17 cellular contexts compared by ENCODE assay signal in the genomic region with DNA sequence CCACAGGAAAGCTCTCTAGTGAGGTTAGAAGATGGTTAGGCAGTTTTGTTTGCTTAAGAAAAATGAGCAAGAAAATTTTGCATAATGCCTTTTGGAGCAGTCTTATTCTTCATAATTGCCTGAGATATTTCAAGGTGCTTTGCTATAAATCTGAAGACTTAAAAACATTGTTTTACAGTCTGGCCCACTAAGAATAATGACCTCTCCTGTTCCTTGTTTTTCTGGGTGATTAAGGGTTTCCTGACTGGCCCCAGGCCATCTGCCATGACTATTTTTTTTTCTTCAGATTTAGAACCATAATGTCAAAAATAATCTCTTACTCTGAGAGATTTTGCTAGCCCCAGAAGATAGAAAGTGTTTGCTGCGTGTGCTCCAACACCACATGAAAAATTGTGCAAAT.
DNase-seq lines count a peak whose midpoint lies in the region; ATAC-seq and TF ChIP-seq lines count a peak whose summit lies in the region.
"Had no signal": no experiment of that assay in that cellular context is flagged by ENCODE, and none has a peak within 500 bp of the region (broad histone marks: within the 10 kb centered on the region; RNA-seq: fewer than 3 reads in every experiment).

No MANE protein-coding gene starts in this region.

- H3K36me3 ChIP-seq in OCI-LY3 (replicated peaks; ENCODE audit: low read depth, low read length) (no peaks in the 10 kb centered on the region), SK-N-SH (replicated peaks in 1 of 2; ENCODE audit: control insufficient read depth in 1 of 2, insufficient read depth in 2 of 2, low read length in 1 of 2) (no peaks in the 10 kb centered on the region)
- H3K36me3 ChIP-seq: BE2C, colonic mucosa, esophagus muscularis mucosa had no signal

- peaks cover 19% of the 10 kb centered on the region for H3K9me3 Mint-ChIP-seq in nephron progenitor cell

- no peaks in the 10 kb centered on the region for H4K20me1 ChIP-seq in OCI-LY3 (ENCODE audit: insufficient read depth, low read length)
- H4K20me1 ChIP-seq in SK-N-SH (ENCODE audit: insufficient read depth), result no peaks in the 10 kb centered on the region

- H3K27ac ChIP-seq in OCI-LY3 (ENCODE audit: low read length) (no peak overlapping the region), SK-N-SH (ENCODE audit: low read depth in 2 of 2, low read length in 1 of 2) (no peak overlapping the region), substantia nigra (ENCODE audit: low read depth, low read length, poor library complexity, severe bottlenecking) (no peak overlapping the region)
- H3K27ac ChIP-seq: colonic mucosa, esophagus muscularis mucosa had no signal

- H3K9me3 ChIP-seq in OCI-LY3 (ENCODE audit: insufficient read depth, low read length), result no peaks in the 10 kb centered on the region
- H3K9me3 ChIP-seq in SK-N-SH, result no peaks in the 10 kb centered on the region
- H3K9me3 ChIP-seq: BE2C, colonic mucosa, esophagus muscularis mucosa had no signal

- H3K4me1 ChIP-seq in OCI-LY3 (ENCODE audit: low read length) (peaks cover 12% of the 10 kb centered on the region), SK-N-SH (ENCODE audit: control insufficient read depth in 1 of 2, insufficient read depth in 2 of 2, low read depth in 1 of 2, low read length in 1 of 2) (peaks cover 3 to 6% of the 10 kb centered on the region in 2 experiments; a peak in 2 of 4 replicates)
- H3K4me1 ChIP-seq: BE2C, colonic mucosa, esophagus muscularis mucosa had no signal

- peaks cover 31% of the 10 kb centered on the region for H3K4me1 Mint-ChIP-seq in nephron progenitor cell

- H3K4me3 ChIP-seq in OCI-LY3 (ENCODE audit: low read length) (no peak overlapping the region), SK-N-SH (ENCODE audit: low read depth in 2 of 2, low read length in 1 of 2) (no peak overlapping the region)
- H3K4me3 ChIP-seq: colonic mucosa, esophagus muscularis mucosa had no signal

- ATAC-seq in GM18907 (IDR thresholded peaks at IDR 0.05; ENCODE audit: unreplicated experiment) (peak; percentile 20), HG02943 (IDR thresholded peaks at IDR 0.05; ENCODE audit: low read depth, unreplicated experiment) (peak; percentile 7), omental fat pad (ENCODE audit: low FRiP score) (no peak), GM21619 (IDR thresholded peaks at IDR 0.05; ENCODE audit: unreplicated experiment) (no peak)
- ATAC-seq: Right ventricle myocardium inferior had no signal

- no peak for TF ChIP-seq EP300 in SK-N-SH (IDR thresholded peaks at IDR 0.05; ENCODE audit: borderline replicate concordance in 1 of 2, low read depth in 1 of 2, low read length in 1 of 2)

- H3K79me2 ChIP-seq in OCI-LY3 (ENCODE audit: low read length), result no peaks in the 10 kb centered on the region
- no peaks in the 10 kb centered on the region for H3K79me2 ChIP-seq in SK-N-SH (ENCODE audit: insufficient read depth)

- no peaks in the 10 kb centered on the region for H3K27me3 Mint-ChIP-seq in nephron progenitor cell (ENCODE audit: low read depth, poor library complexity)
- H3K27me3 Mint-ChIP-seq: progenitor cell of endocrine pancreas had no signal

- no peak overlapping the region for H3K9ac ChIP-seq in OCI-LY3 (ENCODE audit: low read length)
- no peak overlapping the region for H3K9ac ChIP-seq in SK-N-SH

- H3K27me3 ChIP-seq in OCI-LY3 (ENCODE audit: low read depth, low read length), result no peaks in the 10 kb centered on the region
- H3K27me3 ChIP-seq in SK-N-SH (ENCODE audit: insufficient read depth), result no peaks in the 10 kb centered on the region
- H3K27me3 ChIP-seq: BE2C, colonic mucosa, esophagus muscularis mucosa had no signal

- CTCF ChIA-PET in SK-N-SH (lab: Yijun Ruan, JAX), result interaction anchor here (1.3 kb wide), 1 partner anchor 91 kb away, joined by 4 read pairs; no protein-coding TSS in a partner anchor

- TF ChIP-seq RAD21 in SK-N-SH (IDR thresholded peaks at IDR 0.05; ENCODE audit: low read length), result no peak

- DNase-seq in nephron progenitor cell, result no peak
- no peak for DNase-seq in SK-N-SH
- no peak for DNase-seq in omental fat pad (ENCODE audit: low spot score)
- no peak for DNase-seq in substantia nigra (lab: John Stamatoyannopoulos, UW)
- DNase-seq: activated CD4-positive, alpha-beta T cell treated with anti-CD3 and anti-CD28 coated beads, Interleukin-2, amount 50 U/mL, for 1 hour; BE2C; colonic mucosa; Kasumi-1; left colon; T-helper 2 cell had no signal

- POLR2A ChIA-PET in SK-N-SH (lab: Yijun Ruan, JAX), result no interaction called here

- no peaks in the 10 kb centered on the region for H3K9me2 ChIP-seq in SK-N-SH

- TF ChIP-seq CTCF in OCI-LY3 (IDR thresholded peaks at IDR 0.05; ENCODE audit: low read depth, low read length), result no peak
- no peak for TF ChIP-seq CTCF in nephron progenitor cell (IDR thresholded peaks at IDR 0.05)
- no peak for TF ChIP-seq CTCF in SK-N-SH (IDR thresholded peaks at IDR 0.05)
- TF ChIP-seq CTCF in omental fat pad (IDR thresholded peaks at IDR 0.05), result no peak

- no peak overlapping the region for H2AFZ ChIP-seq in OCI-LY3 (ENCODE audit: low read depth, low read length)
- H2AFZ ChIP-seq in SK-N-SH (ENCODE audit: low read depth), result no peak overlapping the region

- H3K4me2 ChIP-seq in OCI-LY3 (ENCODE audit: low read length) (peak overlapping the region; percentile 39), SK-N-SH (no peak overlapping the region)

- H3K27ac Mint-ChIP-seq in nephron progenitor cell, result peak overlapping the region; percentile 89
- H3K27ac Mint-ChIP-seq: progenitor cell of endocrine pancreas had no signal

- H3K36me3 Mint-ChIP-seq in nephron progenitor cell (ENCODE audit: low read depth), result peaks cover 15% of the 10 kb centered on the region

- H3K4me3 Mint-ChIP-seq in nephron progenitor cell, result peak overlapping the region; percentile 18

- WGBS in SK-N-SH (ENCODE audit: low lambda C conversion rate), result 83% methylated on average over 1 of the region's 1 CpG

- peaks cover 7% of the 10 kb centered on the region for H3F3A ChIP-seq in SK-N-SH (replicated peaks; ENCODE audit: insufficient read depth)

TF ChIP-seq in SK-N-SH, 30 proteins besides CTCF, POLR2A, EP300 and RAD21:
- no peak for TF ChIP-seq RXRA (IDR thresholded peaks at IDR 0.05; ENCODE audit: borderline replicate concordance, low read depth)
- no peak for TF ChIP-seq NFIC (IDR thresholded peaks at IDR 0.05; ENCODE audit: borderline replicate concordance)
- TF ChIP-seq SMC3 (IDR thresholded peaks at IDR 0.05; ENCODE audit: low read depth, low read length), result no peak
- TF ChIP-seq, protein P1, sequence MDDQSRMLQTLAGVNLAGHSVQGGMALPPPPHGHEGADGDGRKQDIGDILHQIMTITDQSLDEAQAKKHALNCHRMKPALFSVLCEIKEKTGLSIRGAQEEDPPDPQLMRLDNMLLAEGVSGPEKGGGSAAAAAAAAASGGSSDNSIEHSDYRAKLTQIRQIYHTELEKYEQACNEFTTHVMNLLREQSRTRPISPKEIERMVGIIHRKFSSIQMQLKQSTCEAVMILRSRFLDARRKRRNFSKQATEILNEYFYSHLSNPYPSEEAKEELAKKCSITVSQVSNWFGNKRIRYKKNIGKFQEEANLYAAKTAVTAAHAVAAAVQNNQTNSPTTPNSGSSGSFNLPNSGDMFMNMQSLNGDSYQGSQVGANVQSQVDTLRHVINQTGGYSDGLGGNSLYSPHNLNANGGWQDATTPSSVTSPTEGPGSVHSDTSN (IDR thresholded peaks at IDR 0.05), result no peak
- TF ChIP-seq, protein P2, sequence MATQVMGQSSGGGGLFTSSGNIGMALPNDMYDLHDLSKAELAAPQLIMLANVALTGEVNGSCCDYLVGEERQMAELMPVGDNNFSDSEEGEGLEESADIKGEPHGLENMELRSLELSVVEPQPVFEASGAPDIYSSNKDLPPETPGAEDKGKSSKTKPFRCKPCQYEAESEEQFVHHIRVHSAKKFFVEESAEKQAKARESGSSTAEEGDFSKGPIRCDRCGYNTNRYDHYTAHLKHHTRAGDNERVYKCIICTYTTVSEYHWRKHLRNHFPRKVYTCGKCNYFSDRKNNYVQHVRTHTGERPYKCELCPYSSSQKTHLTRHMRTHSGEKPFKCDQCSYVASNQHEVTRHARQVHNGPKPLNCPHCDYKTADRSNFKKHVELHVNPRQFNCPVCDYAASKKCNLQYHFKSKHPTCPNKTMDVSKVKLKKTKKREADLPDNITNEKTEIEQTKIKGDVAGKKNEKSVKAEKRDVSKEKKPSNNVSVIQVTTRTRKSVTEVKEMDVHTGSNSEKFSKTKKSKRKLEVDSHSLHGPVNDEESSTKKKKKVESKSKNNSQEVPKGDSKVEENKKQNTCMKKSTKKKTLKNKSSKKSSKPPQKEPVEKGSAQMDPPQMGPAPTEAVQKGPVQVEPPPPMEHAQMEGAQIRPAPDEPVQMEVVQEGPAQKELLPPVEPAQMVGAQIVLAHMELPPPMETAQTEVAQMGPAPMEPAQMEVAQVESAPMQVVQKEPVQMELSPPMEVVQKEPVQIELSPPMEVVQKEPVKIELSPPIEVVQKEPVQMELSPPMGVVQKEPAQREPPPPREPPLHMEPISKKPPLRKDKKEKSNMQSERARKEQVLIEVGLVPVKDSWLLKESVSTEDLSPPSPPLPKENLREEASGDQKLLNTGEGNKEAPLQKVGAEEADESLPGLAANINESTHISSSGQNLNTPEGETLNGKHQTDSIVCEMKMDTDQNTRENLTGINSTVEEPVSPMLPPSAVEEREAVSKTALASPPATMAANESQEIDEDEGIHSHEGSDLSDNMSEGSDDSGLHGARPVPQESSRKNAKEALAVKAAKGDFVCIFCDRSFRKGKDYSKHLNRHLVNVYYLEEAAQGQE (IDR thresholded peaks at IDR 0.05; ENCODE audit: low read depth, low read length), result no peak
- TF ChIP-seq, protein P3, sequence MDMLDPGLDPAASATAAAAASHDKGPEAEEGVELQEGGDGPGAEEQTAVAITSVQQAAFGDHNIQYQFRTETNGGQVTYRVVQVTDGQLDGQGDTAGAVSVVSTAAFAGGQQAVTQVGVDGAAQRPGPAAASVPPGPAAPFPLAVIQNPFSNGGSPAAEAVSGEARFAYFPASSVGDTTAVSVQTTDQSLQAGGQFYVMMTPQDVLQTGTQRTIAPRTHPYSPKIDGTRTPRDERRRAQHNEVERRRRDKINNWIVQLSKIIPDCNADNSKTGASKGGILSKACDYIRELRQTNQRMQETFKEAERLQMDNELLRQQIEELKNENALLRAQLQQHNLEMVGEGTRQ (IDR thresholded peaks at IDR 0.05; ENCODE audit: borderline replicate concordance, low read depth, low read length), result no peak
- TF ChIP-seq FOXJ3 (CRISPR knock-in tag; IDR thresholded peaks at IDR 0.05), result no peak
- no peak for TF ChIP-seq SIN3A (IDR thresholded peaks at IDR 0.05; ENCODE audit: borderline replicate concordance, low read depth, low read length)
- no peak for TF ChIP-seq GATA2 (CRISPR knock-in tag; IDR thresholded peaks at IDR 0.05)
TF ChIP-seq in SK-N-SH: peak in this region for 0.

Comparison
In these comparisons a context has a peak if more than half of its experiments do, and no peak if none do; other contexts are left out.
1. ATAC-seq: peak in GM18907 (single experiment) and HG02943 (single experiment); none in omental fat pad (single experiment) and GM21619 (single experiment).